Comparison of ENCODE assay signal across 1 cellular context in the genomic region with DNA sequence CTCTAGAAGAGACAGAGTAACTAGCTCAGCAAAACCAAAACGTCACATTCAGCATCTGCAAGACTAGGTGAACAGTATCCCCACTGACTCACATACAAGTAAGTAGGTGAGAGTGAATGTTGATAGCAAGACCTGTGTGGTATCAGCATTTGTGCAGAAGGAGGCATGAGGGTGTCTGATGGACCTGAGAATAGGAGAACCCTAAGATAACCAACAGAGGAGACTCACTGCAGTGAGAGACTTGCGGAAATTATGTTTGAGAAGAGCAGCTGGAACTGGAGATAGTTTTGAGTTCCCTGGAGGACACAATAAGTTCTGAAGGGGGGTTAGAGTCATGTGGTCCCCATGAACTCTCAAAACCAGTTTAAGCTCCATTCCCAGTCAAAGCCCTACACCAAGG.
A peak's percentile ranks its signal among the peaks of the same experiment; 100 is the strongest.
TF ChIP-seq lines count a peak whose summit lies in the region.

No MANE protein-coding gene starts in this region.

TF ChIP-seq in K562, 482 proteins besides CTCF, POLR2A, EP300 and RAD21 (continued from another document and continues in another):
- TF ChIP-seq ZNF239 (CRISPR knock-in tag; IDR thresholded peaks at IDR 0.05) (no peak), NCOA1 (IDR thresholded peaks at IDR 0.05; ENCODE audit: low read depth) (peak; percentile 84; the same call in 1 of the 2 replicates), CAMTA2 (CRISPR knock-in tag; conservative IDR thresholded peaks at IDR 0.05) (no peak), NFIC (IDR thresholded peaks at IDR 0.05) (peak; percentile 73), CREBBP (IDR thresholded peaks at IDR 0.05; ENCODE audit: low read depth, low read length) (no peak), NR2C2 (CRISPR knock-in tag; IDR thresholded peaks at IDR 0.05) (no peak), NR2C2 (tag; IDR thresholded peaks at IDR 0.05) (no peak), CHD2 (IDR thresholded peaks at IDR 0.05; ENCODE audit: low read depth, low read length) (no peak), RBM17 (IDR thresholded peaks at IDR 0.05; ENCODE audit: borderline replicate concordance, low read depth, low read length) (no peak), TEAD4 (IDR thresholded peaks at IDR 0.05; ENCODE audit: low read length) (peak; percentile 67; the same call in 1 of the 2 replicates), TEAD4 (CRISPR knock-in tag; IDR thresholded peaks at IDR 0.05; ENCODE audit: borderline replicate concordance) (no peak), ZNF316 (IDR thresholded peaks at IDR 0.05) (peak; percentile 69), ZNF143 (CRISPR knock-in tag; IDR thresholded peaks at IDR 0.05) (no peak), HDAC1 (IDR thresholded peaks at IDR 0.05) (0 out of 4 replicates have a peak, but pooled peaks of 1 of the 2 experiments have one; percentile 24), PURB (CRISPR knock-in tag; IDR thresholded peaks at IDR 0.05; ENCODE audit: low read depth) (no peak), L3MBTL2 (IDR thresholded peaks at IDR 0.05) (no peak), FOXJ3 (CRISPR knock-in tag; IDR thresholded peaks at IDR 0.05) (no peak), MECOM (CRISPR knock-in tag; IDR thresholded peaks at IDR 0.05) (no peak), GATAD2B (IDR thresholded peaks at IDR 0.05; ENCODE audit: borderline replicate concordance) (no peak), CC2D1A (IDR thresholded peaks at IDR 0.05) (peak; percentile 86; the same call in 1 of the 2 replicates), IFI16 (CRISPR knock-in tag; IDR thresholded peaks at IDR 0.05) (no peak), BRF1 (IDR thresholded peaks at IDR 0.05; ENCODE audit: borderline replicate concordance, extremely low read depth, insufficient read length) (no peak), ZNF445 (CRISPR knock-in tag; IDR thresholded peaks at IDR 0.05; ENCODE audit: low read depth) (no peak), HNRNPLL (IDR thresholded peaks at IDR 0.05; ENCODE audit: low read depth, low read length, poor library complexity, severe bottlenecking) (no peak), SMARCC2 (IDR thresholded peaks at IDR 0.05; ENCODE audit: low read depth) (peak; percentile 25; the same call in 1 of the 2 replicates), ZNF431 (CRISPR knock-in tag; IDR thresholded peaks at IDR 0.05) (no peak), PHB2 (IDR thresholded peaks at IDR 0.05; ENCODE audit: low read depth) (peak; percentile 82; the same call in 1 of the 2 replicates), ZEB2 (IDR thresholded peaks at IDR 0.05) (no peak), FIP1L1 (IDR thresholded peaks at IDR 0.05; ENCODE audit: low read depth, low read length, poor library complexity, severe bottlenecking) (no peak), FOXM1 (IDR thresholded peaks at IDR 0.05; ENCODE audit: low read depth) (peak; percentile 71; the same call in 1 of the 2 replicates), FOXM1 (CRISPR knock-in tag; IDR thresholded peaks at IDR 0.05; ENCODE audit: low read depth) (no peak), SMAD4 (CRISPR knock-in tag; conservative IDR thresholded peaks at IDR 0.05) (peak; percentile 61; the same call in 1 of the 2 replicates), KDM1A (IDR thresholded peaks at IDR 0.05) (peak in 1 of 2 experiments; percentile 34; a peak in 1 of 4 replicates), STAT5A (IDR thresholded peaks at IDR 0.05; ENCODE audit: borderline replicate concordance, low read length) (no peak; the same call in 1 of the 2 replicates), SIRT6 (IDR thresholded peaks at IDR 0.05; ENCODE audit: low read depth, low read length) (no peak)
- TF ChIP-seq, protein P1, sequence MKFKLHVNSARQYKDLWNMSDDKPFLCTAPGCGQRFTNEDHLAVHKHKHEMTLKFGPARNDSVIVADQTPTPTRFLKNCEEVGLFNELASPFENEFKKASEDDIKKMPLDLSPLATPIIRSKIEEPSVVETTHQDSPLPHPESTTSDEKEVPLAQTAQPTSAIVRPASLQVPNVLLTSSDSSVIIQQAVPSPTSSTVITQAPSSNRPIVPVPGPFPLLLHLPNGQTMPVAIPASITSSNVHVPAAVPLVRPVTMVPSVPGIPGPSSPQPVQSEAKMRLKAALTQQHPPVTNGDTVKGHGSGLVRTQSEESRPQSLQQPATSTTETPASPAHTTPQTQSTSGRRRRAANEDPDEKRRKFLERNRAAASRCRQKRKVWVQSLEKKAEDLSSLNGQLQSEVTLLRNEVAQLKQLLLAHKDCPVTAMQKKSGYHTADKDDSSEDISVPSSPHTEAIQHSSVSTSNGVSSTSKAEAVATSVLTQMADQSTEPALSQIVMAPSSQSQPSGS (CRISPR knock-in tag; IDR thresholded peaks at IDR 0.05): no peak
- TF ChIP-seq, protein P2, sequence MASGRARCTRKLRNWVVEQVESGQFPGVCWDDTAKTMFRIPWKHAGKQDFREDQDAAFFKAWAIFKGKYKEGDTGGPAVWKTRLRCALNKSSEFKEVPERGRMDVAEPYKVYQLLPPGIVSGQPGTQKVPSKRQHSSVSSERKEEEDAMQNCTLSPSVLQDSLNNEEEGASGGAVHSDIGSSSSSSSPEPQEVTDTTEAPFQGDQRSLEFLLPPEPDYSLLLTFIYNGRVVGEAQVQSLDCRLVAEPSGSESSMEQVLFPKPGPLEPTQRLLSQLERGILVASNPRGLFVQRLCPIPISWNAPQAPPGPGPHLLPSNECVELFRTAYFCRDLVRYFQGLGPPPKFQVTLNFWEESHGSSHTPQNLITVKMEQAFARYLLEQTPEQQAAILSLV (tag; IDR thresholded peaks at IDR 0.05): no peak
- TF ChIP-seq, protein P3, sequence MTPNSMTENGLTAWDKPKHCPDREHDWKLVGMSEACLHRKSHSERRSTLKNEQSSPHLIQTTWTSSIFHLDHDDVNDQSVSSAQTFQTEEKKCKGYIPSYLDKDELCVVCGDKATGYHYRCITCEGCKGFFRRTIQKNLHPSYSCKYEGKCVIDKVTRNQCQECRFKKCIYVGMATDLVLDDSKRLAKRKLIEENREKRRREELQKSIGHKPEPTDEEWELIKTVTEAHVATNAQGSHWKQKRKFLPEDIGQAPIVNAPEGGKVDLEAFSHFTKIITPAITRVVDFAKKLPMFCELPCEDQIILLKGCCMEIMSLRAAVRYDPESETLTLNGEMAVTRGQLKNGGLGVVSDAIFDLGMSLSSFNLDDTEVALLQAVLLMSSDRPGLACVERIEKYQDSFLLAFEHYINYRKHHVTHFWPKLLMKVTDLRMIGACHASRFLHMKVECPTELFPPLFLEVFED (CRISPR knock-in tag; conservative IDR thresholded peaks at IDR 0.05): no peak
- TF ChIP-seq, protein P4, sequence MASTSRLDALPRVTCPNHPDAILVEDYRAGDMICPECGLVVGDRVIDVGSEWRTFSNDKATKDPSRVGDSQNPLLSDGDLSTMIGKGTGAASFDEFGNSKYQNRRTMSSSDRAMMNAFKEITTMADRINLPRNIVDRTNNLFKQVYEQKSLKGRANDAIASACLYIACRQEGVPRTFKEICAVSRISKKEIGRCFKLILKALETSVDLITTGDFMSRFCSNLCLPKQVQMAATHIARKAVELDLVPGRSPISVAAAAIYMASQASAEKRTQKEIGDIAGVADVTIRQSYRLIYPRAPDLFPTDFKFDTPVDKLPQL (IDR thresholded peaks at IDR 0.05; ENCODE audit: extremely low read depth, insufficient read length): no peak
- TF ChIP-seq, protein P5, sequence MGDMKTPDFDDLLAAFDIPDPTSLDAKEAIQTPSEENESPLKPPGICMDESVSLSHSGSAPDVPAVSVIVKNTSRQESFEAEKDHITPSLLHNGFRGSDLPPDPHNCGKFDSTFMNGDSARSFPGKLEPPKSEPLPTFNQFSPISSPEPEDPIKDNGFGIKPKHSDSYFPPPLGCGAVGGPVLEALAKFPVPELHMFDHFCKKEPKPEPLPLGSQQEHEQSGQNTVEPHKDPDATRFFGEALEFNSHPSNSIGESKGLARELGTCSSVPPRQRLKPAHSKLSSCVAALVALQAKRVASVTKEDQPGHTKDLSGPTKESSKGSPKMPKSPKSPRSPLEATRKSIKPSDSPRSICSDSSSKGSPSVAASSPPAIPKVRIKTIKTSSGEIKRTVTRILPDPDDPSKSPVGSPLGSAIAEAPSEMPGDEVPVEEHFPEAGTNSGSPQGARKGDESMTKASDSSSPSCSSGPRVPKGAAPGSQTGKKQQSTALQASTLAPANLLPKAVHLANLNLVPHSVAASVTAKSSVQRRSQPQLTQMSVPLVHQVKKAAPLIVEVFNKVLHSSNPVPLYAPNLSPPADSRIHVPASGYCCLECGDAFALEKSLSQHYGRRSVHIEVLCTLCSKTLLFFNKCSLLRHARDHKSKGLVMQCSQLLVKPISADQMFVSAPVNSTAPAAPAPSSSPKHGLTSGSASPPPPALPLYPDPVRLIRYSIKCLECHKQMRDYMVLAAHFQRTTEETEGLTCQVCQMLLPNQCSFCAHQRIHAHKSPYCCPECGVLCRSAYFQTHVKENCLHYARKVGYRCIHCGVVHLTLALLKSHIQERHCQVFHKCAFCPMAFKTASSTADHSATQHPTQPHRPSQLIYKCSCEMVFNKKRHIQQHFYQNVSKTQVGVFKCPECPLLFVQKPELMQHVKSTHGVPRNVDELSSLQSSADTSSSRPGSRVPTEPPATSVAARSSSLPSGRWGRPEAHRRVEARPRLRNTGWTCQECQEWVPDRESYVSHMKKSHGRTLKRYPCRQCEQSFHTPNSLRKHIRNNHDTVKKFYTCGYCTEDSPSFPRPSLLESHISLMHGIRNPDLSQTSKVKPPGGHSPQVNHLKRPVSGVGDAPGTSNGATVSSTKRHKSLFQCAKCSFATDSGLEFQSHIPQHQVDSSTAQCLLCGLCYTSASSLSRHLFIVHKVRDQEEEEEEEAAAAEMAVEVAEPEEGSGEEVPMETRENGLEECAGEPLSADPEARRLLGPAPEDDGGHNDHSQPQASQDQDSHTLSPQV (IDR thresholded peaks at IDR 0.05): 0 out of 2 replicates have a peak, but pooled peaks have one; percentile 33
- TF ChIP-seq, protein P6, sequence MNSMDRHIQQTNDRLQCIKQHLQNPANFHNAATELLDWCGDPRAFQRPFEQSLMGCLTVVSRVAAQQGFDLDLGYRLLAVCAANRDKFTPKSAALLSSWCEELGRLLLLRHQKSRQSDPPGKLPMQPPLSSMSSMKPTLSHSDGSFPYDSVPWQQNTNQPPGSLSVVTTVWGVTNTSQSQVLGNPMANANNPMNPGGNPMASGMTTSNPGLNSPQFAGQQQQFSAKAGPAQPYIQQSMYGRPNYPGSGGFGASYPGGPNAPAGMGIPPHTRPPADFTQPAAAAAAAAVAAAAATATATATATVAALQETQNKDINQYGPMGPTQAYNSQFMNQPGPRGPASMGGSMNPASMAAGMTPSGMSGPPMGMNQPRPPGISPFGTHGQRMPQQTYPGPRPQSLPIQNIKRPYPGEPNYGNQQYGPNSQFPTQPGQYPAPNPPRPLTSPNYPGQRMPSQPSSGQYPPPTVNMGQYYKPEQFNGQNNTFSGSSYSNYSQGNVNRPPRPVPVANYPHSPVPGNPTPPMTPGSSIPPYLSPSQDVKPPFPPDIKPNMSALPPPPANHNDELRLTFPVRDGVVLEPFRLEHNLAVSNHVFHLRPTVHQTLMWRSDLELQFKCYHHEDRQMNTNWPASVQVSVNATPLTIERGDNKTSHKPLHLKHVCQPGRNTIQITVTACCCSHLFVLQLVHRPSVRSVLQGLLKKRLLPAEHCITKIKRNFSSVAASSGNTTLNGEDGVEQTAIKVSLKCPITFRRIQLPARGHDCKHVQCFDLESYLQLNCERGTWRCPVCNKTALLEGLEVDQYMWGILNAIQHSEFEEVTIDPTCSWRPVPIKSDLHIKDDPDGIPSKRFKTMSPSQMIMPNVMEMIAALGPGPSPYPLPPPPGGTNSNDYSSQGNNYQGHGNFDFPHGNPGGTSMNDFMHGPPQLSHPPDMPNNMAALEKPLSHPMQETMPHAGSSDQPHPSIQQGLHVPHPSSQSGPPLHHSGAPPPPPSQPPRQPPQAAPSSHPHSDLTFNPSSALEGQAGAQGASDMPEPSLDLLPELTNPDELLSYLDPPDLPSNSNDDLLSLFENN (IDR thresholded peaks at IDR 0.05; ENCODE audit: low read depth in 2 of 2, low read length in 2 of 2): no peak
- TF ChIP-seq, protein P7, sequence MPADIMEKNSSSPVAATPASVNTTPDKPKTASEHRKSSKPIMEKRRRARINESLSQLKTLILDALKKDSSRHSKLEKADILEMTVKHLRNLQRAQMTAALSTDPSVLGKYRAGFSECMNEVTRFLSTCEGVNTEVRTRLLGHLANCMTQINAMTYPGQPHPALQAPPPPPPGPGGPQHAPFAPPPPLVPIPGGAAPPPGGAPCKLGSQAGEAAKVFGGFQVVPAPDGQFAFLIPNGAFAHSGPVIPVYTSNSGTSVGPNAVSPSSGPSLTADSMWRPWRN (IDR thresholded peaks at IDR 0.05; ENCODE audit: low read depth): no peak
- TF ChIP-seq, protein P8, sequence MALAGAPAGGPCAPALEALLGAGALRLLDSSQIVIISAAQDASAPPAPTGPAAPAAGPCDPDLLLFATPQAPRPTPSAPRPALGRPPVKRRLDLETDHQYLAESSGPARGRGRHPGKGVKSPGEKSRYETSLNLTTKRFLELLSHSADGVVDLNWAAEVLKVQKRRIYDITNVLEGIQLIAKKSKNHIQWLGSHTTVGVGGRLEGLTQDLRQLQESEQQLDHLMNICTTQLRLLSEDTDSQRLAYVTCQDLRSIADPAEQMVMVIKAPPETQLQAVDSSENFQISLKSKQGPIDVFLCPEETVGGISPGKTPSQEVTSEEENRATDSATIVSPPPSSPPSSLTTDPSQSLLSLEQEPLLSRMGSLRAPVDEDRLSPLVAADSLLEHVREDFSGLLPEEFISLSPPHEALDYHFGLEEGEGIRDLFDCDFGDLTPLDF (CRISPR knock-in tag; IDR thresholded peaks at IDR 0.05): no peak
- TF ChIP-seq, protein P9, sequence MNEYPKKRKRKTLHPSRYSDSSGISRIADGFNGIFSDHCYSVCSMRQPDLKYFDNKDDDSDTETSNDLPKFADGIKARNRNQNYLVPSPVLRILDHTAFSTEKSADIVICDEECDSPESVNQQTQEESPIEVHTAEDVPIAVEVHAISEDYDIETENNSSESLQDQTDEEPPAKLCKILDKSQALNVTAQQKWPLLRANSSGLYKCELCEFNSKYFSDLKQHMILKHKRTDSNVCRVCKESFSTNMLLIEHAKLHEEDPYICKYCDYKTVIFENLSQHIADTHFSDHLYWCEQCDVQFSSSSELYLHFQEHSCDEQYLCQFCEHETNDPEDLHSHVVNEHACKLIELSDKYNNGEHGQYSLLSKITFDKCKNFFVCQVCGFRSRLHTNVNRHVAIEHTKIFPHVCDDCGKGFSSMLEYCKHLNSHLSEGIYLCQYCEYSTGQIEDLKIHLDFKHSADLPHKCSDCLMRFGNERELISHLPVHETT (CRISPR knock-in tag; conservative IDR thresholded peaks at IDR 0.05 in 1 of 2, IDR thresholded peaks at IDR 0.05 in 1 of 2): no peak
- TF ChIP-seq, protein P10, sequence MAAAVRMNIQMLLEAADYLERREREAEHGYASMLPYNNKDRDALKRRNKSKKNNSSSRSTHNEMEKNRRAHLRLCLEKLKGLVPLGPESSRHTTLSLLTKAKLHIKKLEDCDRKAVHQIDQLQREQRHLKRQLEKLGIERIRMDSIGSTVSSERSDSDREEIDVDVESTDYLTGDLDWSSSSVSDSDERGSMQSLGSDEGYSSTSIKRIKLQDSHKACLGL (CRISPR knock-in tag; IDR thresholded peaks at IDR 0.05; ENCODE audit: borderline replicate concordance, poor library complexity, severe bottlenecking): no peak
- TF ChIP-seq, protein P11, sequence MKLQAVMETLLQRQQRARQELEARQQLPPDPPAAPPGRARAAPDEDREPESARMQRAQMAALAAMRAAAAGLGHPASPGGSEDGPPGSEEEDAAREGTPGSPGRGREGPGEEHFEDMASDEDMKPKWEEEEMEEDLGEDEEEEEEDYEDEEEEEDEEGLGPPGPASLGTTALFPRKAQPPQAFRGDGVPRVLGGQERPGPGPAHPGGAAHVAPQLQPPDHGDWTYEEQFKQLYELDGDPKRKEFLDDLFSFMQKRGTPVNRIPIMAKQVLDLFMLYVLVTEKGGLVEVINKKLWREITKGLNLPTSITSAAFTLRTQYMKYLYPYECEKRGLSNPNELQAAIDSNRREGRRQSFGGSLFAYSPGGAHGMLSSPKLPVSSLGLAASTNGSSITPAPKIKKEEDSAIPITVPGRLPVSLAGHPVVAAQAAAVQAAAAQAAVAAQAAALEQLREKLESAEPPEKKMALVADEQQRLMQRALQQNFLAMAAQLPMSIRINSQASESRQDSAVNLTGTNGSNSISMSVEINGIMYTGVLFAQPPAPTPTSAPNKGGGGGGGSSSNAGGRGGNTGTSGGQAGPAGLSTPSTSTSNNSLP (IDR thresholded peaks at IDR 0.05; ENCODE audit: borderline replicate concordance, low read depth, low read length): no peak
